In the genomic region with DNA sequence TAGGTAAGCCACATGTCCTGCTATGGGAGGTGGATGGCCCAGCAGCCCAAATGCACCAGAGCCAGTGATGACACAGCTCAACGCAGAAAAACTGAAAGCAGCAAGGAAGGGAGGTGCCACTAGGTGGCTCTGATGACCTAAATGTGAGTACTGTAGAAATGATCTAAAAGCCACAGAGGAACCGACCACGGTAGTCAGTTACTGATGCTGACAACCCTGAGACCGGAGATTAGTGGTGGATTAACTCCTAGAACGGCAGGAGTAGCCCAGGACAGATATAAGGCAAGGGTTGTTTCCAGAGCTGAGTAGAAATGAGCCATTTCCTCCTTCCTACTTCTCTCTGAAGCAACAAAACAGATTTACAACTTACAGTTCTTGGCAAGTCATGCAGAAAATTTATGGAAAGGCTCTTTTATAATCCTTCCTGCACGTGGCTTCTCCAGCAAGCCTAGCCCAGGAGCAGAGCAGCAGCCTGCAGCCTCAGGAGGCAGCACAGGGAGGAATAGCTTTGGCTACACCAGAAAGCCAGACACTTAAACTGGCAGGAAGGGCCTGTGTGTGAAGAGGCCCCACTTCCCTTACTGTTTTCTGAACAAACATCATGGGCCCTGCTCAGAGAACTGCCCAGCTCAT, we compare ENCODE assay signal across 8 cellular contexts. TPM values are rescaled to one million over a fixed set of nuclear protein-coding genes. Genes with fewer than 3 reads are reported as not detected.
DNase-seq lines count a peak whose midpoint lies in the region; ATAC-seq lines count a peak whose summit lies in the region.

No MANE protein-coding gene starts in this region.

- H3K9ac ChIP-seq in mesenchymal stem cell (ENCODE audit: low read length): peak overlapping the region; percentile 83

- 1% methylated on average over 5 of the region's 6 CpGs for WGBS in mesenchymal stem cell

- peaks cover 44 to 62% of the 10 kb centered on the region in 2 experiments for H3K36me3 ChIP-seq in mesenchymal stem cell (ENCODE audit: control insufficient read depth in 1 of 2, insufficient read depth in 2 of 2, low read depth in 1 of 2, low read length in 2 of 2)

- H2BK120ac ChIP-seq in mesenchymal stem cell (ENCODE audit: low read depth, low read length): no peak overlapping the region

- H4K8ac ChIP-seq in mesenchymal stem cell (ENCODE audit: low read length): peak overlapping the region; percentile 32

- H3K4me3 ChIP-seq in mesenchymal stem cell (ENCODE audit: insufficient read depth in 1 of 2, low read depth in 1 of 2, low read length in 2 of 2): peak overlapping the region in 1 of 2 experiments; percentile 43

- H2BK12ac ChIP-seq in mesenchymal stem cell (ENCODE audit: low read length in 2 of 2): no peak overlapping the region

- H4K91ac ChIP-seq in mesenchymal stem cell (ENCODE audit: low read length): no peak overlapping the region

- H3K4me2 ChIP-seq in mesenchymal stem cell (ENCODE audit: low read length, poor library complexity, severe bottlenecking): no peak overlapping the region

- no peak overlapping the region for H2AFZ ChIP-seq in mesenchymal stem cell (ENCODE audit: low read depth, low read length)

- no peaks in the 10 kb centered on the region for H3K79me1 ChIP-seq in mesenchymal stem cell (replicated peaks; ENCODE audit: low read length, poor library complexity, severe bottlenecking)

- no peaks in the 10 kb centered on the region for H3K9me3 ChIP-seq in mesenchymal stem cell (ENCODE audit: control insufficient read depth, low read length)

- H3K27ac ChIP-seq in mesenchymal stem cell (ENCODE audit: low read length, poor library complexity, severe bottlenecking): peak overlapping the region; percentile 63

- no peak overlapping the region for H3K4ac ChIP-seq in mesenchymal stem cell (ENCODE audit: low read depth in 1 of 2, low read length in 2 of 2)

- no peak overlapping the region for H2AK5ac ChIP-seq in mesenchymal stem cell (ENCODE audit: low read length, severe bottlenecking)

- DNase-seq in 8988T (peak; percentile 42), NCI-H774 (lab: John Stamatoyannopoulos, UW) (peak; percentile 70), mesenchymal stem cell (peak; percentile 92)
- peak; percentile 65 to 71 for DNase-seq in activated CD4-positive, alpha-beta T cell treated with anti-CD3 and anti-CD28 coated beads, Interleukin-2, amount 50 U/mL, for 4 hours
- peak; percentile 57 for DNase-seq in effector CD4-positive, alpha-beta T cell
- DNase-seq in stimulated activated CD8-positive, alpha-beta memory T cell treated with anti-CD3 and anti-CD28 coated beads, Interleukin-12 subunit alpha, Interleukin-12 subunit beta, amount 100 ng/mL, for 1 hour (ENCODE audit: low read depth): peak; percentile 55

- ATAC-seq in GM18498 (IDR thresholded peaks at IDR 0.05; ENCODE audit: unreplicated experiment) (peak; percentile 69), HG03460 (IDR thresholded peaks at IDR 0.05; ENCODE audit: unreplicated experiment) (peak; percentile 76)

- no peaks in the 10 kb centered on the region for H3K27me3 ChIP-seq in mesenchymal stem cell (ENCODE audit: control insufficient read depth in 1 of 2, insufficient read depth in 1 of 2, low read length in 2 of 2)

- no peak overlapping the region for H2BK15ac ChIP-seq in mesenchymal stem cell (ENCODE audit: low read depth, poor library complexity, severe bottlenecking)

- H2BK5ac ChIP-seq in mesenchymal stem cell (ENCODE audit: low read depth, low read length, poor library complexity, severe bottlenecking): no peak overlapping the region

- no peak overlapping the region for H3K23ac ChIP-seq in mesenchymal stem cell (ENCODE audit: low read length in 2 of 2)

- H3K14ac ChIP-seq in mesenchymal stem cell (ENCODE audit: low read length in 2 of 2): no peak overlapping the region

- peaks cover 16% of the 10 kb centered on the region for H3K4me1 ChIP-seq in mesenchymal stem cell (ENCODE audit: control insufficient read depth, insufficient read depth, low read depth, low read length)

- no peak overlapping the region for H3K18ac ChIP-seq in mesenchymal stem cell (ENCODE audit: low read depth in 1 of 2, low read length in 2 of 2)

RNA-seq across cellular contexts. Expression of a gene that starts 13.1 kb away (rescaled TPM):
- 0.11 TPM for polyA plus RNA-seq in mesenchymal stem cell (2013, experiment 1 of 2)
- polyA plus RNA-seq in mesenchymal stem cell (2013, experiment 2 of 2): 0.10 TPM

Comparison
In these comparisons a context has a peak if more than half of its experiments do, and no peak if none do; other contexts are left out.
1. DNase-seq: peak in every context shown above with its lines; median percentile 92 in mesenchymal stem cell; 70 in NCI-H774; 68 in activated CD4-positive, alpha-beta T cell treated with anti-CD3 and anti-CD28 coated beads, Interleukin-2, amount 50 U/mL, for 4 hours; 57 in effector CD4-positive, alpha-beta T cell; 55 in stimulated activated CD8-positive, alpha-beta memory T cell treated with anti-CD3 and anti-CD28 coated beads, Interleukin-12 subunit alpha, Interleukin-12 subunit beta, amount 100 ng/mL, for 1 hour; 42 in 8988T.